Comparison of ENCODE assay signal across 15 cellular contexts in the genomic region with DNA sequence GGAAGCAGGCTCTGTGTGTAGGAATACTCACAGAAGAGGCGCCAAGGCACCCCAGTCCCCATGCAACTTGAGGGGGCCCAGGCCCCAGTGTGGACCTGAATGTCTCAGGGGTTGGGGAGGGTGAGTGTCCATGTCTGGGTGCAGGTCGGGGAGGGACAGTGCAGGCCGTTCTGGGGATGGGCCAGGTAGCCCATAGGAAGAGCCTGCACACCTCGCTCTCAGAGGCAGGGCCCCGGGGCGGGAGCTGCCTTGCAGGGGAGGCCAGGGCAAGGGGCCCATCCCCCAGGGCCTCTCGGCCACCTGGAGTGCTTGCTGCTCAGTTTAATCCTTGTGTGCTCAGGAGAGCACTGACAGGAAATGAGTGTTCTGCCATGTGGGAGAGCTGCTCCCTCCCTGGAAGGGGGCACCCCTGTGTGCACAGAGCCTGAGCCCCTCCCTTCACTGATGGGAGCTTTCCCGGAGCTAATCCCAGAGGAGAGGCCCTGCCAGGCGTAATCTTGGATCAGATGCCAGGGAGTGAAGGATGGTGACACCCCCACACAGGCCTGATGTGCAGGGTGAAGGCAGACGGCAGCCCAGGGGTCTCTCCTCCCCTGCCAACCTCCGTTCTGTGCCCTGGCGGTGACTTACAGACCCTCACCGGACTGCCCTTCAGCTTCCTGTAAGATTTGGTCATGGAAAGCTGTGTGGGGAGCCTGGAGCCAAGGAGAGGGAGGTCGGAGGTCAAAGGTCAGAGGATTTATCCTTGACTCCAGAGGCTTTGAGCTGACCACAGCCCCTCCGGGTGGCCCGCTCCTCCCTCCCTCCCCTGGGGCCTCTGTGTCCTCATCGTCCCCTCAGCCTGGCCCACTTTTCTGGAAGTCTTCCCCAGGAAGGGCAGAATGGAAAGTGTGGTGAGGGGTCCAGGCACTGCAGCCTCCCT. TPM values are rescaled to one million over a fixed set of nuclear protein-coding genes. Genes with fewer than 3 reads are reported as not detected.
DNase-seq lines count a peak whose midpoint lies in the region; ATAC-seq, FAIRE-seq and TF ChIP-seq lines count a peak whose summit lies in the region.
"Had no signal": no experiment of that assay in that cellular context is flagged by ENCODE, and none has a peak within 500 bp of the region (broad histone marks: within the 10 kb centered on the region; RNA-seq: fewer than 3 reads in every experiment).

No MANE protein-coding gene starts in this region.

- H4K20me1 ChIP-seq in GM12878 (ENCODE audit: control insufficient read depth, insufficient read depth): no peaks in the 10 kb centered on the region

- in situ Hi-C loops in GM12878 (cut with MboI): no loop called here

- CTCF ChIA-PET in GM12878 (lab: Yijun Ruan, JAX): no interaction called here

- H2AFZ ChIP-seq in GM12878 (ENCODE audit: control insufficient read depth, low read depth, low read length): no peak overlapping the region

- H3K9ac ChIP-seq in GM12878 (ENCODE audit: control insufficient read depth, insufficient read depth, low read length): no peak overlapping the region

- H3K4me3 ChIP-seq in MG63 (no peak overlapping the region), GM12878 (no peak overlapping the region), psoas muscle (no peak overlapping the region)
- H3K4me3 ChIP-seq: cardiac muscle cell, gastrocnemius medialis, SJSA1 had no signal

- TF ChIP-seq RAD21 in GM12878 (IDR thresholded peaks at IDR 0.05; ENCODE audit: insufficient read depth, low read depth, low read length): no peak

- 59% methylated on average over 17 of the region's 17 CpGs for WGBS in GM12878 (ENCODE audit: insufficient coverage, insufficient replicate concordance, low lambda C conversion rate, missing lambda C conversion rate)
- WGBS in psoas muscle, 3 donors: 57 to 66% (median 62%) methylated on average over 14 to 17 of the region's 17 CpGs

- H3K36me3 ChIP-seq in MG63: no peaks in the 10 kb centered on the region
- H3K36me3 ChIP-seq in GM12878 (ENCODE audit: control insufficient read depth in 2 of 2, insufficient read depth in 2 of 2, low read length in 1 of 2): no peaks in the 10 kb centered on the region
- no peaks in the 10 kb centered on the region for H3K36me3 ChIP-seq in psoas muscle (ENCODE audit: insufficient read depth in 1 of 2, low read depth in 1 of 2)
- H3K36me3 ChIP-seq: cardiac muscle cell, gastrocnemius medialis, SJSA1 had no signal

- no peak for TF ChIP-seq POLR2A in GM12878 (IDR thresholded peaks at IDR 0.05; ENCODE audit: low read depth, low read length)

- SMC1A ChIA-PET in GM12878 (lab: Charles Lee; ENCODE audit: uncharacterized antibody, unreplicated experiment): no interaction called here

- H3K79me2 ChIP-seq in GM12878 (ENCODE audit: control insufficient read depth, insufficient read depth, low read length): no peaks in the 10 kb centered on the region

- no peak overlapping the region for H3K4me2 ChIP-seq in GM12878 (ENCODE audit: control insufficient read depth, insufficient read depth)

- H3K9me3 ChIP-seq in MG63: 0 out of 2 replicates have a peak, but pooled peaks cover 2% of the 10 kb centered on the region
- H3K9me3 ChIP-seq in GM12878 (replicated peaks; ENCODE audit: control insufficient read depth, insufficient read depth, low read length): peaks cover 3% of the 10 kb centered on the region; the same call in 2 of the 3 replicates
- H3K9me3 ChIP-seq in psoas muscle: no peaks in the 10 kb centered on the region
- H3K9me3 ChIP-seq: gastrocnemius medialis had no signal

- intact Hi-C loops in GM12878 (cut with micrococcal nuclease; ENCODE audit: unreplicated experiment): no loop called here
- intact Hi-C loops in psoas muscle (cut with DNase I): no loop called here

- H3K27me3 ChIP-seq in MG63: no peaks in the 10 kb centered on the region
- no peaks in the 10 kb centered on the region for H3K27me3 ChIP-seq in GM12878 (replicated peaks in 1 of 2; ENCODE audit: control insufficient read depth in 2 of 2, insufficient read depth in 2 of 2, low read length in 1 of 2)
- H3K27me3 ChIP-seq in psoas muscle (ENCODE audit: insufficient read depth in 3 of 3, low read length in 2 of 3): peaks cover 0 to 37% (median 12%) of the 10 kb centered on the region in 3 donors
- H3K27me3 ChIP-seq: cardiac muscle cell, SJSA1 had no signal

- no TSS peak for BruUV-seq in GM12878 (replicated peaks; lab: Mats Ljungman, UMichigan)

- RAD21 ChIA-PET in GM12878 (lab: Charles Lee; ENCODE audit: unreplicated experiment): no interaction called here

- no peak for FAIRE-seq in GM12878 (lab: Jason Lieb, UNC)

- no peak for TF ChIP-seq EP300 in GM12878 (IDR thresholded peaks at IDR 0.05; ENCODE audit: borderline replicate concordance in 1 of 2, control insufficient read depth in 1 of 2, low read depth in 2 of 2, low read length in 2 of 2)

- no peak for TF ChIP-seq CTCF in GM12878 (IDR thresholded peaks at IDR 0.05 in 2 of 3, conservative IDR thresholded peaks at IDR 0.05 in 1 of 3; ENCODE audit: control insufficient read depth in 2 of 3, extremely low read depth in 1 of 3, insufficient read depth in 1 of 3, low read depth in 3 of 3, low read length in 3 of 3)
- TF ChIP-seq CTCF in psoas muscle (IDR thresholded peaks at IDR 0.05): no peak
- no peak for TF ChIP-seq CTCF in GM10266 (IDR thresholded peaks at IDR 0.05; ENCODE audit: control insufficient read depth, insufficient read depth, low read depth, missing control alignments)

- no peak for ATAC-seq in GM12878
- no peak for ATAC-seq in psoas muscle
- ATAC-seq in HG03565 (IDR thresholded peaks at IDR 0.05; ENCODE audit: unreplicated experiment): no peak
- ATAC-seq: gastrocnemius medialis, HCT116 had no signal

- POLR2A ChIA-PET in GM12878 (lab: Charles Lee): no interaction called here

- H3K27ac ChIP-seq in GM12878 (ENCODE audit: control insufficient read depth, insufficient read depth) (no peak overlapping the region), psoas muscle (no peak overlapping the region)
- H3K27ac ChIP-seq: cardiac muscle cell, gastrocnemius medialis, SJSA1 had no signal

- peak; percentile 1 for DNase-seq in NCI-H1694 treated with DMSO at 0.1 percent for 48 hours (lab: John Stamatoyannopoulos, UW)
- DNase-seq in NCI-H1694 (lab: John Stamatoyannopoulos, UW): no peak
- DNase-seq in MG63: peak; percentile 79
- DNase-seq in GM12878 (ENCODE audit: low read depth, low spot score): no peak
- DNase-seq in psoas muscle: peak; percentile 4 to 30
- no peak for DNase-seq in inferior parietal cortex (ENCODE audit: extremely low spot score)
- no peak for DNase-seq in GM10266 (ENCODE audit: extremely low spot score)
- DNase-seq: gastrocnemius medialis, islet precursor cell, midbrain, NCI-H1105 had no signal

- H3K4me1 ChIP-seq in GM12878 (ENCODE audit: control insufficient read depth, insufficient read depth, low read length) (peaks cover 15% of the 10 kb centered on the region), psoas muscle (no peaks in the 10 kb centered on the region)
- H3K4me1 ChIP-seq: gastrocnemius medialis, SJSA1 had no signal

TF ChIP-seq in GM12878, 131 proteins besides CTCF, POLR2A, EP300 and RAD21:
- no peak for TF ChIP-seq NFYA (IDR thresholded peaks at IDR 0.05; ENCODE audit: borderline replicate concordance, low read depth, low read length)
- 0 out of 2 replicates have a peak, but pooled peaks have one; percentile 23 for TF ChIP-seq NR2F1 (conservative IDR thresholded peaks at IDR 0.05)
- peak; percentile 25; the same call in 1 of the 2 replicates for TF ChIP-seq NR2C1 (IDR thresholded peaks at IDR 0.05)

RNA-seq across cellular contexts. Expression of a gene that starts 24.4 kb away (rescaled TPM):
- 10.7 and 12.7 TPM in 2 replicates for total RNA-seq in MG63 (2014; rRNA removed; shearing (Covaris generic); ENCODE audit: low replicate concordance)
- total RNA-seq in GM12878 (2013; cell fraction: nucleolus; rRNA removed): 30.6 and 38.6 TPM in 2 replicates
- total RNA-seq in GM12878 (2014; rRNA removed) (4.5 and 6.3 TPM in 2 replicates), GM12878 (2014; rRNA removed; fragmentation: Illumina TruSeq; extraction: Trizol) (2.0 and 6.7 TPM in 2 replicates), GM12878 (2021) (53.4 and 55.1 TPM in 2 replicates), psoas muscle (10 to 100 TPM; 40.1 to 54.5 (median 43.0) TPM)
- polyA plus RNA-seq in GM12878 (2011; ENCODE audit: low read depth): 34.4 TPM
- polyA plus RNA-seq in GM12878 (2011; rRNA removed) (0.40 and 0.81 TPM in 2 replicates), GM12878 (2014; fragmentation: Illumina TruSeq; extraction: Trizol) (1.1 and 12.3 TPM in 2 replicates), GM12878 (2014; fragmentation: Nextera tagmentation; extraction: Ambion mirVana) (under 1 TPM; 0.19 to 0.58 TPM), GM12878 (2014; rRNA removed) (19.9 and 29.3 TPM in 2 replicates), GM12878 (2016; fragmentation: Nextera tagmentation; extraction: Ambion mirVana) (1 to 10 TPM; 1.4 to 1.9 TPM), psoas muscle (10 to 100 TPM; 23.0 to 37.8 (median 32.8) TPM)
- polyA plus RNA-seq in GM12878 (2011; cell fraction: cytosol; rRNA removed): 2.6 and 7.9 TPM in 2 replicates
- polyA plus RNA-seq in GM12878 (2011; cell fraction: nucleus; rRNA removed): 17.0 and 38.4 TPM in 2 replicates
- 21.0 and 21.8 TPM in 2 replicates for polyA plus RNA-seq in GM12878 (2012)
- 0.59 and 2.1 TPM in 2 replicates for polyA minus RNA-seq in GM12878 (2011; rRNA and poly(A)+ RNA removed)
- 7.5 and 13.1 TPM in 2 replicates for polyA minus RNA-seq in GM12878 (2011; cell fraction: cytosol; rRNA and poly(A)+ RNA removed)
- 2.8 and 6.9 TPM in 2 replicates for polyA minus RNA-seq in GM12878 (2011; cell fraction: nucleus; rRNA and poly(A)+ RNA removed)

Comparison
In these comparisons a context has a peak if more than half of its experiments do, and no peak if none do; other contexts are left out.
1. DNase-seq: peak in NCI-H1694 treated with DMSO at 0.1 percent for 48 hours (single experiment), MG63 (single experiment) and psoas muscle (2 of 2); none in NCI-H1694 (single experiment), GM12878 (single experiment), inferior parietal cortex (single experiment) and GM10266 (single experiment).